In genomic region chr4:113773756-113774155, GRCh38 we compare ENCODE assay signal across 1 cellular context.
TF ChIP-seq lines count a peak whose summit lies in the region.

No MANE protein-coding gene starts in this region.

TF ChIP-seq in endothelial cell of umbilical vein, 7 proteins besides CTCF, POLR2A, EP300 and RAD21:
- TF ChIP-seq EZH2 (IDR thresholded peaks at IDR 0.05; ENCODE audit: borderline replicate concordance, low read depth, low read length, severe bottlenecking) (no peak), FOS (IDR thresholded peaks at IDR 0.05; ENCODE audit: borderline replicate concordance, insufficient read depth, low read length) (peak; percentile 41), MAX (IDR thresholded peaks at IDR 0.05; ENCODE audit: insufficient read depth, insufficient read length) (no peak)
